ENCODE assay signal across 8 cellular contexts in the genomic region with DNA sequence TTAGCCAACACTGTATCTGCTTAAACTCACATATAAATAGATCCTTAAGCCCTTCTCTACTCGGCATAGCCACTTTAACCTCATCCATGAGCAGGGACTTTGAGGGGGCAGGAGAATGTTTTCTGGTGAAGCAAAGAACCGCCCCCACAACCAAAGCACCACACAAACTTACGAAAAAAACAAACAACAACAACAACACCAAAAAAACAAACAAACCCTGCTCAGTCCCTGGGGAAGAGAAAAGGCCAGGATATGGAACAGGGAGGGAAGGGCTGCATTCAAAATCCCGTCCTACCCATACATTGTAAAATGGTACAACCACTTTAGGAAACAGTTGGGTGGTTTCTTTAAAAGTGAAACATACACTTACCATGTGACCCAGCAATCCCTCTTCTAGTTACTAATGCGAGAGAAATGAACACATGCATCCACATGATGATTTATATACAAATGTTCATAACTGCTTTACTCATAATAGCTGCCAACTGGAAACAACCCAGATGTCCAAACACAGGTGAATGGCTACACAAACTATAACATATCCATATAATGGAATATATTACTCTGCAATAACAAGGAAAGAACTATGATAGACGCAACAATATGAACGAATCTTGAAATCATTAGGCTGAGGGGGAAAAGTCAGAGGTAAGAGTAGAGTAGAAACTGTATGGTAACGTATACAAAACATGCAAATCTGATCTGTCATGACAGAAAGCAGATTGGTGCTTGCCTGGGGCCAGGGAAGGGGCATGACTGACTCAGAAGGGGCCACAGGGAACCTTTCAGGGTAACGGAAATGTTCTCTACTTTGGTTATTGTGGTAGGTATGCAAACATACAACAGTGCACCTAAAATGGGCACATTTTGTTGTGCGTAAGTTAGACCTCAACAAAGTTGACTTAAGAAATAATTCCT. TPM values are rescaled to one million over a fixed set of nuclear protein-coding genes. Genes with fewer than 3 reads are reported as not detected.
DNase-seq lines count a peak whose midpoint lies in the region; ATAC-seq and TF ChIP-seq lines count a peak whose summit lies in the region.

No MANE protein-coding gene starts in this region.

- 0 out of 2 replicates have a peak overlapping the region, but pooled peaks have one; percentile 4 for H3K4me3 ChIP-seq in AG04450 (ENCODE audit: low read depth, low read length)
- no peak overlapping the region for H3K4me3 ChIP-seq in KMS-11 (IDR thresholded peaks at IDR 0.05; ENCODE audit: insufficient read depth, low read depth, low read length)
- H3K4me3 ChIP-seq in left lung: no peak overlapping the region
- H3K4me3 ChIP-seq in urinary bladder (ENCODE audit: low read depth, low read length): no peak overlapping the region

- peak; percentile 45 for DNase-seq in AG04450 (ENCODE audit: low read depth, low spot score)
- no peak for DNase-seq in activated naive CD8-positive, alpha-beta T cell treated with anti-CD3 and anti-CD28 coated beads, Interleukin-2, amount 10 ng/mL, durations not matched to agents 7 days and 5 days
- no peak for DNase-seq in left lung
- no peak for DNase-seq in LoVo (ENCODE audit: low spot score)
- no peak for DNase-seq in GM10248 (ENCODE audit: extremely low spot score)
- DNase-seq in GDM1 (lab: John Stamatoyannopoulos, UW): no peak

- H3K27ac ChIP-seq in AG04450 (ENCODE audit: low read depth, low read length): peak overlapping the region; percentile 98
- no peak overlapping the region for H3K27ac ChIP-seq in KMS-11
- peak overlapping the region; percentile 65 to 81 for H3K27ac ChIP-seq in left lung
- peak overlapping the region; percentile 77 for H3K27ac ChIP-seq in urinary bladder (ENCODE audit: low read depth)

- no peaks in the 10 kb centered on the region for H3K27me3 Mint-ChIP-seq in activated naive CD8-positive, alpha-beta T cell treated with anti-CD3 and anti-CD28 coated beads, Interleukin-2, amount 10 ng/mL, durations not matched to agents 7 days and 5 days

- no peaks in the 10 kb centered on the region for H3K9me3 Mint-ChIP-seq in activated naive CD8-positive, alpha-beta T cell treated with anti-CD3 and anti-CD28 coated beads, Interleukin-2, amount 10 ng/mL, durations not matched to agents 7 days and 5 days

- H4K20me1 ChIP-seq in KMS-11 (ENCODE audit: insufficient read depth): no peaks in the 10 kb centered on the region

- intact Hi-C loops in left lung (cut with DNase I): no loop called here

- peak overlapping the region; percentile 23 for H3K4me3 Mint-ChIP-seq in activated naive CD8-positive, alpha-beta T cell treated with anti-CD3 and anti-CD28 coated beads, Interleukin-2, amount 10 ng/mL, durations not matched to agents 7 days and 5 days

- ATAC-seq in activated naive CD8-positive, alpha-beta T cell treated with anti-CD3 and anti-CD28 coated beads, Interleukin-2, amount 10 ng/mL, durations not matched to agents 7 days and 5 days (ENCODE audit: low read depth): peak; percentile 78
- no peak for ATAC-seq in left lung

- POLR2A ChIA-PET in AG04450 (lab: Yijun Ruan, JAX): interaction anchor here (4.2 kb wide), 1 partner anchor 37 kb away, joined by 55 read pairs; the partner anchor contains the start of gene TOB1
- POLR2A ChIA-PET in activated naive CD8-positive, alpha-beta T cell treated with anti-CD3 and anti-CD28 coated beads, Interleukin-2, amount 10 ng/mL, durations not matched to agents 7 days and 5 days (lab: Charles Lee): interaction anchor here (0.9 to 9.1 kb wide), 4 partner anchors 15 to 41 kb away, joined by 4 to 139 read pairs (median 22); partner anchors contain the start of gene TOB1
- POLR2A ChIA-PET in GM10248 (lab: Yijun Ruan, JAX): interaction anchor here (1.2 kb wide), 1 partner anchor 38 kb away, joined by 6 read pairs; the partner anchor contains the start of gene TOB1

- H3K27me3 ChIP-seq in AG04450 (ENCODE audit: control insufficient read depth, insufficient read depth, low read length) (peaks cover 2% of the 10 kb centered on the region), KMS-11 (ENCODE audit: insufficient read depth, low read depth) (no peaks in the 10 kb centered on the region), left lung (no peaks in the 10 kb centered on the region)

- H3K4me1 ChIP-seq in KMS-11 (ENCODE audit: low read depth, poor library complexity, severe bottlenecking): peaks cover 41% of the 10 kb centered on the region
- peaks cover 3 to 31% of the 10 kb centered on the region in 2 donors for H3K4me1 ChIP-seq in left lung
- peaks cover 2% of the 10 kb centered on the region for H3K4me1 ChIP-seq in urinary bladder (ENCODE audit: insufficient read depth)

- TF ChIP-seq CTCF in AG04450 (IDR thresholded peaks at IDR 0.05; ENCODE audit: low read depth, low read length) (no peak), KMS-11 (conservative IDR thresholded peaks at IDR 0.05; ENCODE audit: low read depth, low read length) (no peak), left lung (IDR thresholded peaks at IDR 0.05) (no peak), GM10248 (IDR thresholded peaks at IDR 0.05; ENCODE audit: control extremely low read depth, extremely low read depth, low read depth, missing control alignments) (no peak)

- H3K36me3 ChIP-seq in KMS-11 (ENCODE audit: insufficient read depth) (no peaks in the 10 kb centered on the region), left lung (no peaks in the 10 kb centered on the region), urinary bladder (ENCODE audit: insufficient read depth) (no peaks in the 10 kb centered on the region)

- H3K4me2 ChIP-seq in KMS-11: peak overlapping the region; percentile 27; the same call in 1 of the 2 replicates

- peak overlapping the region; percentile 34; the same call in 1 of the 2 replicates for H2AFZ ChIP-seq in KMS-11 (ENCODE audit: low read depth)

- no peaks in the 10 kb centered on the region for H3K79me2 ChIP-seq in KMS-11 (ENCODE audit: insufficient read depth, low read depth)

- CTCF ChIA-PET in AG04450 (lab: Charles Lee) (interaction anchor here (0.9 kb wide), 1 partner anchor 52 kb away, joined by 4 read pairs; no protein-coding TSS in a partner anchor), GM10248 (lab: Yijun Ruan, JAX) (interaction anchor here (0.8 to 1.1 kb wide), 4 partner anchors 9 to 119 kb away, joined by 3 to 4 read pairs (median 3); no protein-coding TSS in a partner anchor)

- H3K9me3 ChIP-seq in AG04450 (ENCODE audit: control insufficient read depth, insufficient read depth, low read length) (no peaks in the 10 kb centered on the region; the same call in 1 of the 2 replicates), left lung (no peaks in the 10 kb centered on the region)

- H3K27ac Mint-ChIP-seq in activated naive CD8-positive, alpha-beta T cell treated with anti-CD3 and anti-CD28 coated beads, Interleukin-2, amount 10 ng/mL, durations not matched to agents 7 days and 5 days: peak overlapping the region; percentile 63

- H3K9ac ChIP-seq in KMS-11: no peak overlapping the region

- peaks cover 27% of the 10 kb centered on the region for H3K4me1 Mint-ChIP-seq in activated naive CD8-positive, alpha-beta T cell treated with anti-CD3 and anti-CD28 coated beads, Interleukin-2, amount 10 ng/mL, durations not matched to agents 7 days and 5 days

- no peaks in the 10 kb centered on the region for H3K36me3 Mint-ChIP-seq in activated naive CD8-positive, alpha-beta T cell treated with anti-CD3 and anti-CD28 coated beads, Interleukin-2, amount 10 ng/mL, durations not matched to agents 7 days and 5 days

- WGBS in urinary bladder: 47% methylated on average over 10 of the region's 10 CpGs

RNA-seq across cellular contexts. Expression of gene TOB1, which starts 37.7 kb away (rescaled TPM):
- 18.3 and 20.3 TPM in 2 replicates for polyA plus RNA-seq in AG04450 (2011; rRNA removed)
- polyA minus RNA-seq in AG04450 (2011; rRNA and poly(A)+ RNA removed): 31.2 and 44.4 TPM in 2 replicates
- 10 to 100 TPM; 54.9 to 56.6 TPM for total RNA-seq in activated naive CD8-positive, alpha-beta T cell treated with anti-CD3 and anti-CD28 coated beads, Interleukin-2, amount 10 ng/mL, durations not matched to agents 7 days and 5 days
- total RNA-seq in left lung: 10 to 100 TPM; 53.4 to 81.1 TPM
- total RNA-seq in urinary bladder: 47.4 TPM
- polyA plus RNA-seq in urinary bladder: 41.3 TPM
